In genomic region chr22:30668306-30668655, GRCh38 we compare ENCODE assay signal across 8 cellular contexts. TPM values are rescaled to one million over a fixed set of nuclear protein-coding genes. Genes with fewer than 3 reads are reported as not detected.
DNase-seq lines count a peak whose midpoint lies in the region; ATAC-seq, FAIRE-seq and TF ChIP-seq lines count a peak whose summit lies in the region.

No MANE protein-coding gene starts in this region.

- peaks cover 26% of the 10 kb centered on the region for H3K36me3 Mint-ChIP-seq in CD4-positive, alpha-beta T cell (ENCODE audit: low read depth)
- H3K36me3 Mint-ChIP-seq in chondrocyte (ENCODE audit: low read depth) (peaks cover 3% of the 10 kb centered on the region), natural killer cell (no peaks in the 10 kb centered on the region)

- no peak for DNase-seq in CD4-positive, alpha-beta T cell
- DNase-seq in HuH-7.5 (ENCODE audit: low spot score) (peak; percentile 43), chondrocyte (ENCODE audit: low spot score) (no peak), natural killer cell (no peak), HTR-8/SVneo (ENCODE audit: insufficient read length, low spot score) (no peak), NCI-H526 treated with DMSO at 0.1 percent for 48 hours (lab: John Stamatoyannopoulos, UW) (no peak)

- peaks cover 15% of the 10 kb centered on the region for H3K4me1 Mint-ChIP-seq in CD4-positive, alpha-beta T cell (ENCODE audit: low read depth)
- H3K4me1 Mint-ChIP-seq in chondrocyte (ENCODE audit: low read depth) (peaks cover 14% of the 10 kb centered on the region), natural killer cell (peaks cover 21 to 32% of the 10 kb centered on the region in 2 donors)

- POLR2A ChIA-PET in CD4-positive, alpha-beta T cell (lab: Charles Lee) = interaction anchor here (1.2 to 1.5 kb wide), 3 partner anchors 32 to 622 kb away, joined by 3 to 5 read pairs (median 3); partner anchors contain the start of gene SLC35E4

- H3K27ac ChIP-seq in CD4-positive, alpha-beta T cell (ENCODE audit: low read depth, low read length) = no peak overlapping the region

- H3K9me3 ChIP-seq in CD4-positive, alpha-beta T cell (ENCODE audit: control insufficient read depth, low read length) = no peaks in the 10 kb centered on the region

- intact Hi-C loops in CD4-positive, alpha-beta T cell (cut with DNase I, micrococcal nuclease) = loop anchor here in 1 of 2 experiments (5.0 to 10.0 kb wide), 2 partner anchors 76 to 417 kb away; partner anchors contain the start of genes PES1 and SMTN
- intact Hi-C loops in natural killer cell (cut with micrococcal nuclease) = no loop called here

- H3K27ac Mint-ChIP-seq in CD4-positive, alpha-beta T cell = peak overlapping the region; percentile 74
- H3K27ac Mint-ChIP-seq in chondrocyte (ENCODE audit: unreplicated experiment) (peak overlapping the region; percentile 84), natural killer cell (peak overlapping the region; percentile 81 to 91)

- no peaks in the 10 kb centered on the region for H3K27me3 Mint-ChIP-seq in CD4-positive, alpha-beta T cell
- H3K27me3 Mint-ChIP-seq in chondrocyte (ENCODE audit: low read depth) (no peaks in the 10 kb centered on the region), natural killer cell (ENCODE audit: low read depth in 2 of 2) (no peaks in the 10 kb centered on the region)

- no peak for ATAC-seq in CD4-positive, alpha-beta T cell (ENCODE audit: poor library complexity)
- ATAC-seq in natural killer cell = no peak
- no peak for ATAC-seq in HG02763 (IDR thresholded peaks at IDR 0.05; ENCODE audit: unreplicated experiment)
- ATAC-seq in HG03097 (IDR thresholded peaks at IDR 0.05; ENCODE audit: low FRiP score, unreplicated experiment) = no peak

- peak overlapping the region; percentile 93 for H3K4me3 Mint-ChIP-seq in CD4-positive, alpha-beta T cell
- H3K4me3 Mint-ChIP-seq in chondrocyte (ENCODE audit: unreplicated experiment) (peak overlapping the region; percentile 98), natural killer cell (peak overlapping the region; percentile 95)

- TF ChIP-seq CTCF in CD4-positive, alpha-beta T cell (IDR thresholded peaks at IDR 0.05) = no peak
- no peak for TF ChIP-seq CTCF in chondrocyte (IDR thresholded peaks at IDR 0.05)
- no peak for TF ChIP-seq CTCF in natural killer cell (IDR thresholded peaks at IDR 0.05)

- H3K9me3 Mint-ChIP-seq in CD4-positive, alpha-beta T cell = no peaks in the 10 kb centered on the region
- H3K9me3 Mint-ChIP-seq in chondrocyte (ENCODE audit: low read depth) (no peaks in the 10 kb centered on the region), natural killer cell (no peaks in the 10 kb centered on the region)

- CTCF ChIA-PET in CD4-positive, alpha-beta T cell (lab: Charles Lee) = interaction anchor here (0.9 to 2.4 kb wide), 4 partner anchors 19 to 87 kb away, joined by 3 to 13 read pairs (median 4); partner anchors contain the start of genes OSBP2 and SLC35E4

- no peak for FAIRE-seq in HTR-8/SVneo (lab: Jason Lieb, UNC)

- H3K27me3 ChIP-seq in CD4-positive, alpha-beta T cell (ENCODE audit: control insufficient read depth, insufficient read depth, low read length) = no peaks in the 10 kb centered on the region

RNA-seq across cellular contexts. Expression of gene DUSP18, which starts 0.6 kb away (rescaled TPM):
- 1 to 10 TPM; 5.7 to 6.2 TPM for total RNA-seq in CD4-positive, alpha-beta T cell
- 7.6 to 9.4 TPM (median 9.0 TPM) in 3 replicates for total RNA-seq in chondrocyte
- 10 to 100 TPM; 10.2 to 12.8 (median 10.5) TPM for total RNA-seq in natural killer cell

RNA-seq across cellular contexts. Expression of gene OSBP2, which starts 26.4 kb away (rescaled TPM):
- total RNA-seq in CD4-positive, alpha-beta T cell = 1 to 10 TPM; 1.2 to 1.6 TPM
- 1.9 to 3.6 TPM (median 2.4 TPM) in 3 replicates for total RNA-seq in chondrocyte
- total RNA-seq in natural killer cell = 1 to 10 TPM in 1 of 3 donors, under 1 TPM in 2; 0.65 to 1.2 (median 0.79) TPM

RNA-seq across cellular contexts. Expression of gene SLC35E4, which starts 32.7 kb away (rescaled TPM):
- 1 to 10 TPM; 2.1 to 2.9 TPM for total RNA-seq in CD4-positive, alpha-beta T cell
- total RNA-seq in chondrocyte = 5.3 to 7.9 TPM (median 7.6 TPM) in 3 replicates
- 1 to 10 TPM; 2.9 to 5.8 (median 2.9) TPM for total RNA-seq in natural killer cell
